Comparison of ENCODE assay signal across 11 cellular contexts in genomic region chr3:37492977-37493471, GRCh38.
DNase-seq lines count a peak whose midpoint lies in the region; ATAC-seq and TF ChIP-seq lines count a peak whose summit lies in the region.
"Had no signal": no experiment of that assay in that cellular context is flagged by ENCODE, and none has a peak within 500 bp of the region (broad histone marks: within the 10 kb centered on the region; RNA-seq: fewer than 3 reads in every experiment).

No MANE protein-coding gene starts in this region.

- no peak overlapping the region for H3K9ac ChIP-seq in subcutaneous abdominal adipose tissue (ENCODE audit: low read length in 5 of 5)

- no peaks in the 10 kb centered on the region for H3K4me1 Mint-ChIP-seq in activated naive CD4-positive, alpha-beta T cell treated with anti-CD3 and anti-CD28 coated beads, Interleukin-2, amount 10 ng/mL, durations not matched to agents 7 days and 5 days

- CTCF ChIA-PET in activated naive CD4-positive, alpha-beta T cell treated with anti-CD3 and anti-CD28 coated beads, Interleukin-2, amount 10 ng/mL, durations not matched to agents 7 days and 5 days (lab: Charles Lee): no interaction called here

- no peaks in the 10 kb centered on the region for H3K36me3 Mint-ChIP-seq in activated naive CD4-positive, alpha-beta T cell treated with anti-CD3 and anti-CD28 coated beads, Interleukin-2, amount 10 ng/mL, durations not matched to agents 7 days and 5 days

- peak; percentile 16 for DNase-seq in NCI-H510A treated with DMSO at 0.1 percent for 48 hours (lab: John Stamatoyannopoulos, UW)
- DNase-seq in NCI-H510A (lab: John Stamatoyannopoulos, UW): no peak
- DNase-seq in RWPE2 (ENCODE audit: low spot score): no peak
- peak; percentile 78 for DNase-seq in foreskin melanocyte
- no peak for DNase-seq in COLO668 (lab: John Stamatoyannopoulos, UW; ENCODE audit: unreplicated experiment)
- DNase-seq in activated naive CD4-positive, alpha-beta T cell treated with anti-CD3 and anti-CD28 coated beads, Interleukin-2, amount 10 ng/mL, durations not matched to agents 7 days and 5 days: no peak
- DNase-seq: cerebellar nuclear complex, Peyer's patch had no signal

- no peak for TF ChIP-seq CTCF in RWPE2 (IDR thresholded peaks at IDR 0.05; ENCODE audit: poor library complexity, severe bottlenecking)

- no peaks in the 10 kb centered on the region for H3K36me3 ChIP-seq in RWPE2 (ENCODE audit: low read depth)
- no peaks in the 10 kb centered on the region for H3K36me3 ChIP-seq in subcutaneous abdominal adipose tissue (ENCODE audit: control insufficient read depth in 5 of 5, insufficient read depth in 5 of 5, low read length in 5 of 5)
- H3K36me3 ChIP-seq: Peyer's patch had no signal

- H3K27ac Mint-ChIP-seq in activated naive CD4-positive, alpha-beta T cell treated with anti-CD3 and anti-CD28 coated beads, Interleukin-2, amount 10 ng/mL, durations not matched to agents 7 days and 5 days: no peak overlapping the region

- H3K9me3 ChIP-seq in RWPE2 (ENCODE audit: severe bottlenecking) (no peaks in the 10 kb centered on the region), subcutaneous abdominal adipose tissue (ENCODE audit: control insufficient read depth in 5 of 5, low read length in 5 of 5) (no peaks in the 10 kb centered on the region)
- H3K9me3 ChIP-seq: Peyer's patch had no signal

- peak; percentile 46; the same call in 1 of the 3 replicates for ATAC-seq in RWPE2 (ENCODE audit: low read depth)
- no peak for ATAC-seq in GM19395 (IDR thresholded peaks at IDR 0.05; ENCODE audit: unreplicated experiment)
- ATAC-seq: A549 had no signal

- no peaks in the 10 kb centered on the region for H3K4me1 ChIP-seq in RWPE2 (ENCODE audit: insufficient read depth, poor library complexity, severe bottlenecking)
- H3K4me1 ChIP-seq in subcutaneous abdominal adipose tissue (ENCODE audit: control insufficient read depth in 5 of 5, insufficient read depth in 5 of 5, low read length in 5 of 5): peaks cover 23 to 55% (median 42%) of the 10 kb centered on the region in 5 donors
- H3K4me1 ChIP-seq: A549 had no signal

- H3K27me3 ChIP-seq in RWPE2 (ENCODE audit: insufficient read depth, poor library complexity, severe bottlenecking) (no peaks in the 10 kb centered on the region), subcutaneous abdominal adipose tissue (ENCODE audit: control insufficient read depth in 5 of 5, insufficient read depth in 4 of 5, low read length in 5 of 5) (no peaks in the 10 kb centered on the region)
- H3K27me3 ChIP-seq: Peyer's patch had no signal

- H3K27me3 Mint-ChIP-seq in activated naive CD4-positive, alpha-beta T cell treated with anti-CD3 and anti-CD28 coated beads, Interleukin-2, amount 10 ng/mL, durations not matched to agents 7 days and 5 days: peaks cover 14% of the 10 kb centered on the region

- no peaks in the 10 kb centered on the region for H3K9me3 Mint-ChIP-seq in activated naive CD4-positive, alpha-beta T cell treated with anti-CD3 and anti-CD28 coated beads, Interleukin-2, amount 10 ng/mL, durations not matched to agents 7 days and 5 days

- H3K4me3 Mint-ChIP-seq in activated naive CD4-positive, alpha-beta T cell treated with anti-CD3 and anti-CD28 coated beads, Interleukin-2, amount 10 ng/mL, durations not matched to agents 7 days and 5 days: no peak overlapping the region

- no peak overlapping the region for H3K27ac ChIP-seq in RWPE2 (ENCODE audit: poor library complexity, severe bottlenecking)
- H3K27ac ChIP-seq in subcutaneous abdominal adipose tissue (ENCODE audit: low read depth, low read length): peak overlapping the region; percentile 31
- H3K27ac ChIP-seq: A549 had no signal

- H3K4me3 ChIP-seq in RWPE2 (ENCODE audit: severe bottlenecking) (no peak overlapping the region), subcutaneous abdominal adipose tissue (ENCODE audit: low read depth in 1 of 5, low read length in 5 of 5) (no peak overlapping the region)
- H3K4me3 ChIP-seq: A549, Peyer's patch had no signal

Comparison
In these comparisons a context has a peak if more than half of its experiments do, and no peak if none do; other contexts are left out.
1. DNase-seq: peak in NCI-H510A treated with DMSO at 0.1 percent for 48 hours (single experiment) and foreskin melanocyte (single experiment); none in NCI-H510A (single experiment), RWPE2 (single experiment), COLO668 (single experiment) and activated naive CD4-positive, alpha-beta T cell treated with anti-CD3 and anti-CD28 coated beads, Interleukin-2, amount 10 ng/mL, durations not matched to agents 7 days and 5 days (single experiment).